In genomic region chr6:64217721-64218603, GRCh38 we compare ENCODE assay signal across 11 cellular contexts.
A peak's percentile ranks its signal among the peaks of the same experiment; 100 is the strongest.
DNase-seq lines count a peak whose midpoint lies in the region; ATAC-seq and TF ChIP-seq lines count a peak whose summit lies in the region.
"Had no signal": no experiment of that assay in that cellular context is flagged by ENCODE, and none has a peak within 500 bp of the region (broad histone marks: within the 10 kb centered on the region; RNA-seq: fewer than 3 reads in every experiment).

No MANE protein-coding gene starts in this region.

- no peak overlapping the region for H3K4me3 ChIP-seq in hepatocyte
- no peak overlapping the region for H3K4me3 ChIP-seq in CD8-positive, alpha-beta T cell (ENCODE audit: low read depth, low read length)

- no peak overlapping the region for H3K27ac Mint-ChIP-seq in CD8-positive, alpha-beta T cell

- H3K4me2 ChIP-seq in hepatocyte: no peak overlapping the region

- ATAC-seq in GM21390 (IDR thresholded peaks at IDR 0.05; ENCODE audit: unreplicated experiment): peak; percentile 48
- no peak for ATAC-seq in CD8-positive, alpha-beta T cell

- POLR2A ChIA-PET in GM10248 (lab: Yijun Ruan, JAX): no interaction called here
- POLR2A ChIA-PET in CD8-positive, alpha-beta T cell (lab: Charles Lee): no interaction called here

- peak overlapping the region; percentile 24 for H3K27ac ChIP-seq in hepatocyte
- no peak overlapping the region for H3K27ac ChIP-seq in CD8-positive, alpha-beta T cell (ENCODE audit: low read depth, low read length)

- no peaks in the 10 kb centered on the region for H4K20me1 ChIP-seq in hepatocyte (ENCODE audit: insufficient read depth, poor library complexity, severe bottlenecking)

- no peaks in the 10 kb centered on the region for H3K4me1 ChIP-seq in hepatocyte (ENCODE audit: insufficient read depth)
- H3K4me1 ChIP-seq in CD8-positive, alpha-beta T cell (ENCODE audit: insufficient read depth, low read length): no peaks in the 10 kb centered on the region

- H3K27me3 Mint-ChIP-seq in CD8-positive, alpha-beta T cell (ENCODE audit: low read depth): no peaks in the 10 kb centered on the region

- DNase-seq in GM10248 (ENCODE audit: extremely low spot score) (peak; percentile 3), HT1080 (ENCODE audit: low read depth) (peak; percentile 32), hepatocyte (ENCODE audit: low spot score) (no peak), GM19240 (ENCODE audit: insufficient read length, low spot score) (no peak)
- DNase-seq in CD8-positive, alpha-beta T cell: no peak
- no peak for DNase-seq in effector CD4-positive, alpha-beta T cell
- DNase-seq in activated CD8-positive, alpha-beta memory T cell treated with anti-CD3 and anti-CD28 coated beads, Interleukin-2, amount 50 U/mL, for 4 hours: no peak
- DNase-seq: caudate nucleus, glutamatergic neuron, NCI-H69 had no signal

- no peak overlapping the region for H3K4me3 Mint-ChIP-seq in CD8-positive, alpha-beta T cell

- CTCF ChIA-PET in GM10248 (lab: Yijun Ruan, JAX): interaction anchor here (2.4 kb wide), 1 partner anchor 9 kb away, joined by 8 read pairs; no protein-coding TSS in a partner anchor
- CTCF ChIA-PET in CD8-positive, alpha-beta T cell (lab: Charles Lee): no interaction called here

- no peak overlapping the region for H2AFZ ChIP-seq in hepatocyte

- no peaks in the 10 kb centered on the region for H3K27me3 ChIP-seq in hepatocyte
- no peaks in the 10 kb centered on the region for H3K27me3 ChIP-seq in CD8-positive, alpha-beta T cell (ENCODE audit: insufficient read depth, low read length)

- H3K9me2 ChIP-seq in hepatocyte (replicated peaks; ENCODE audit: insufficient read depth): no peaks in the 10 kb centered on the region

- no peaks in the 10 kb centered on the region for H3K36me3 ChIP-seq in hepatocyte (replicated peaks; ENCODE audit: insufficient read depth, low read depth)
- H3K36me3 ChIP-seq in CD8-positive, alpha-beta T cell (ENCODE audit: insufficient read depth, low read length): no peaks in the 10 kb centered on the region

- H3K36me3 Mint-ChIP-seq in CD8-positive, alpha-beta T cell: no peaks in the 10 kb centered on the region

- TF ChIP-seq CTCF in GM10248 (IDR thresholded peaks at IDR 0.05; ENCODE audit: control extremely low read depth, extremely low read depth, low read depth, missing control alignments): no peak
- TF ChIP-seq CTCF in hepatocyte (IDR thresholded peaks at IDR 0.05; ENCODE audit: poor library complexity): no peak
- TF ChIP-seq CTCF in CD8-positive, alpha-beta T cell (IDR thresholded peaks at IDR 0.05): no peak

- H3K9me3 Mint-ChIP-seq in CD8-positive, alpha-beta T cell: peaks cover 5% of the 10 kb centered on the region

- WGBS in hepatocyte (ENCODE audit: low lambda C conversion rate, missing lambda C conversion rate): 97% methylated on average over 1 of the region's 1 CpG

- no peaks in the 10 kb centered on the region for H3K4me1 Mint-ChIP-seq in CD8-positive, alpha-beta T cell (ENCODE audit: low read depth)

- H3K79me2 ChIP-seq in hepatocyte: no peaks in the 10 kb centered on the region

- H3K9me3 ChIP-seq in hepatocyte (ENCODE audit: low read depth): no peaks in the 10 kb centered on the region
- H3K9me3 ChIP-seq in CD8-positive, alpha-beta T cell (ENCODE audit: low read length): no peaks in the 10 kb centered on the region

- intact Hi-C loops in CD8-positive, alpha-beta T cell (cut with DNase I, micrococcal nuclease): no loop called here

Comparison
In these comparisons a context has a peak if more than half of its experiments do, and no peak if none do; other contexts are left out.
1. DNase-seq: peak in GM10248 (single experiment) and HT1080 (single experiment); none in hepatocyte (single experiment), GM19240 (single experiment), CD8-positive, alpha-beta T cell (0 of 7), effector CD4-positive, alpha-beta T cell (single experiment) and activated CD8-positive, alpha-beta memory T cell treated with anti-CD3 and anti-CD28 coated beads, Interleukin-2, amount 50 U/mL, for 4 hours (single experiment).